In genomic region chr15:40410476-40410875, GRCh38 we compare ENCODE assay signal across 26 cellular contexts. TPM values are rescaled to one million over a fixed set of nuclear protein-coding genes. Genes with fewer than 3 reads are reported as not detected.
"Had no signal": no experiment of that assay in that cellular context is flagged by ENCODE, and none has a peak within 500 bp of the region (broad histone marks: within the 10 kb centered on the region; RNA-seq: fewer than 3 reads in every experiment).

No MANE protein-coding gene starts in this region.

- H3K27me3 ChIP-seq: esophagus squamous epithelium, gastroesophageal sphincter, hepatocyte, ovary, tibial artery, upper lobe of right lung, vagina had no signal

- H3K27ac ChIP-seq: esophagus squamous epithelium, gastroesophageal sphincter, hepatocyte, ovary, tibial artery, upper lobe of right lung, vagina had no signal

- H3K9me3 Mint-ChIP-seq: dendritic cell treated with granulocyte-macrophage colony-stimulating factor and Interleukin-4, amounts not matched to agents 40 ng/mL and 50 ng/mL, for 4 days; effector memory CD8-positive, alpha-beta T cell; nephron progenitor cell; stimulated activated memory B cell treated with anti-CD40 and anti-IgM and Interleukin-4, amounts not matched to agents 10 μg/mL and 1 μg/mL and 100 μg/mL, for 72 hours; stimulated activated naive CD8-positive, alpha-beta T cell treated with anti-CD3 and anti-CD28 coated beads, Interleukin-15, Interleukin-2, amounts not matched to agents 100 ng/mL and 50 ng/mL, for 24 hours had no signal

- H3K36me3 ChIP-seq: ovary had no signal

- DNase-seq: effector memory CD8-positive, alpha-beta T cell; esophagus squamous epithelium; foreskin fibroblast; left colon; left ventricle myocardium superior; mesenchymal stem cell; midbrain; nephron progenitor cell; ovary; right cardiac atrium; small intestine; stimulated activated CD4-positive, alpha-beta T cell treated with anti-CD3 and anti-CD28 coated beads, Interleukin-2, amount 100 ng/mL, for 48 hours; stimulated activated CD8-positive, alpha-beta memory T cell treated with anti-CD3 and anti-CD28 coated beads, Interleukin-4, amount 100 ng/mL, for 48 hours; tibial artery; upper lobe of right lung had no signal

- H3K4me3 ChIP-seq: esophagus squamous epithelium, gastroesophageal sphincter, hepatocyte, lung, ovary, tibial artery, upper lobe of right lung, vagina had no signal

- H3K27me3 Mint-ChIP-seq: dendritic cell treated with granulocyte-macrophage colony-stimulating factor and Interleukin-4, amounts not matched to agents 40 ng/mL and 50 ng/mL, for 4 days; effector memory CD8-positive, alpha-beta T cell; progenitor cell of endocrine pancreas; stimulated activated memory B cell treated with anti-CD40 and anti-IgM and Interleukin-4, amounts not matched to agents 10 μg/mL and 1 μg/mL and 100 μg/mL, for 72 hours; stimulated activated naive CD8-positive, alpha-beta T cell treated with anti-CD3 and anti-CD28 coated beads, Interleukin-15, Interleukin-2, amounts not matched to agents 100 ng/mL and 50 ng/mL, for 24 hours had no signal

- ATAC-seq: effector memory CD8-positive, alpha-beta T cell; gastroesophageal sphincter; left colon; left ventricle myocardium superior; right cardiac atrium; stimulated activated memory B cell treated with anti-CD40 and anti-IgM and Interleukin-4, amounts not matched to agents 10 μg/mL and 1 μg/mL and 100 μg/mL, for 72 hours; upper lobe of right lung had no signal

- H2AFZ ChIP-seq: hepatocyte had no signal

- H3K4me3 Mint-ChIP-seq: dendritic cell treated with granulocyte-macrophage colony-stimulating factor and Interleukin-4, amounts not matched to agents 40 ng/mL and 50 ng/mL, for 4 days; effector memory CD8-positive, alpha-beta T cell; nephron progenitor cell; stimulated activated memory B cell treated with anti-CD40 and anti-IgM and Interleukin-4, amounts not matched to agents 10 μg/mL and 1 μg/mL and 100 μg/mL, for 72 hours; stimulated activated naive CD8-positive, alpha-beta T cell treated with anti-CD3 and anti-CD28 coated beads, Interleukin-15, Interleukin-2, amounts not matched to agents 100 ng/mL and 50 ng/mL, for 24 hours had no signal

- H3K4me2 ChIP-seq: hepatocyte had no signal

- H3K27ac Mint-ChIP-seq: dendritic cell treated with granulocyte-macrophage colony-stimulating factor and Interleukin-4, amounts not matched to agents 40 ng/mL and 50 ng/mL, for 4 days; nephron progenitor cell; progenitor cell of endocrine pancreas; stimulated activated naive CD8-positive, alpha-beta T cell treated with anti-CD3 and anti-CD28 coated beads, Interleukin-15, Interleukin-2, amounts not matched to agents 100 ng/mL and 50 ng/mL, for 24 hours had no signal

- H3K9me3 ChIP-seq: esophagus squamous epithelium, gastroesophageal sphincter, ovary, tibial artery, upper lobe of right lung, vagina had no signal

RNA-seq across cellular contexts. Expression of gene PHGR1, which starts 59.6 kb away (rescaled TPM):
- total RNA-seq: epithelial cell of proximal tubule, esophagus squamous epithelium, gastroesophageal sphincter, kidney epithelial cell, left ventricle myocardium superior, lung, right cardiac atrium, temporal lobe, upper lobe of right lung had no signal
- polyA plus RNA-seq: right cardiac atrium had no signal
